Comparison of ENCODE assay signal across 1 cellular context in the genomic region with DNA sequence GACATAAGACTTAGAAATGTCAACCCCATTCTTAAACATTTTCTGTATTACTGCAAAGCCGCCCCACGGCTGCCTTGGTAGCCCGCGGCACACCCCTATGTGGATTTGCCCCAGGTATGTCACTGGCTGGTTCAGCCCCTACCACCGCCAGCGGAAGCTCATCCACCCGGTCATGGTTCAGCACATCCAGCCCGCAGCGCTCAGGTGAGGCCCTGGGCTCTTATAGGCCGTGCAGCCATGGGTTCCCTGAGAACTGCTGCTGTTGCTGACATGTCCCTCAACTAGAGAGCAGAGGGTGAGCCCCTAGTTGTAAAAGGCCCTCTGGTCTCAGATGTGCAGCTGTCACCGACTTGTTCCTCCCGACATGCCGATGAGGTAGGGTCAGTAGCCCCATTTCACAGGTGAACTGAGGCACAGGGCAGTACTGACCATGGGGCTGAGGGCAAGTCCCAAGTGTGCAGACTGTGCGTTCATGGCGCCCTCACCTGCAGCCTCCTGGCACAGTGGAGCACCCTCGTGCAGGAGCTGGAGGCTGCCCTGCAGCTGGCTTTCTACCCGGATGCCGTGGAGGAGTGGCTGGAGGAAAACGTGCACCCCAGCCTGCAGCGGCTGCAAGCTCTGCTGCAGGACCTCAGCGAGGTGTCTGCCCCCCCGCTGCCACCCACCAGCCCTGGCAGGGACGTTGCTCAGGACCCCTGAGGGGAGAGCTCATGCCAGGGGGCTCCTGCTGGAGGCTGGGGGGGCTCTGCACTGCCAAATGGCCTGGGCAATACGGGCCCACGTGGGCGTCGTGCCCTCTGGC.
TF ChIP-seq lines count a peak whose summit lies in the region.

No MANE protein-coding gene starts in this region.

TF ChIP-seq in GM23338, 12 proteins besides CTCF, POLR2A, EP300 and RAD21:
- TF ChIP-seq ETS1 (IDR thresholded peaks at IDR 0.05) (no peak), CREB1 (CRISPR knock-in tag; IDR thresholded peaks at IDR 0.05; ENCODE audit: low read depth) (no peak), POLR2AphosphoS5 (IDR thresholded peaks at IDR 0.05; ENCODE audit: low read depth) (no peak; the same call in 1 of the 2 replicates), EZH2phosphoT487 (IDR thresholded peaks at IDR 0.05; ENCODE audit: unreplicated experiment) (no peak), JUNB (IDR thresholded peaks at IDR 0.05; ENCODE audit: unreplicated experiment) (no peak), ZNF114 (CRISPR knock-in tag; IDR thresholded peaks at IDR 0.05) (no peak), ZNF331 (CRISPR knock-in tag; IDR thresholded peaks at IDR 0.05; ENCODE audit: low read depth) (no peak), ZNF462 (CRISPR knock-in tag; IDR thresholded peaks at IDR 0.05) (no peak), REST (IDR thresholded peaks at IDR 0.05; ENCODE audit: unreplicated experiment) (no peak), NANOG (IDR thresholded peaks at IDR 0.05; ENCODE audit: borderline replicate concordance) (no peak), EZH2 (IDR thresholded peaks at IDR 0.05; ENCODE audit: low read depth, unreplicated experiment) (no peak), STAT1 (IDR thresholded peaks at IDR 0.05; ENCODE audit: unreplicated experiment) (no peak)
